In the genomic region with DNA sequence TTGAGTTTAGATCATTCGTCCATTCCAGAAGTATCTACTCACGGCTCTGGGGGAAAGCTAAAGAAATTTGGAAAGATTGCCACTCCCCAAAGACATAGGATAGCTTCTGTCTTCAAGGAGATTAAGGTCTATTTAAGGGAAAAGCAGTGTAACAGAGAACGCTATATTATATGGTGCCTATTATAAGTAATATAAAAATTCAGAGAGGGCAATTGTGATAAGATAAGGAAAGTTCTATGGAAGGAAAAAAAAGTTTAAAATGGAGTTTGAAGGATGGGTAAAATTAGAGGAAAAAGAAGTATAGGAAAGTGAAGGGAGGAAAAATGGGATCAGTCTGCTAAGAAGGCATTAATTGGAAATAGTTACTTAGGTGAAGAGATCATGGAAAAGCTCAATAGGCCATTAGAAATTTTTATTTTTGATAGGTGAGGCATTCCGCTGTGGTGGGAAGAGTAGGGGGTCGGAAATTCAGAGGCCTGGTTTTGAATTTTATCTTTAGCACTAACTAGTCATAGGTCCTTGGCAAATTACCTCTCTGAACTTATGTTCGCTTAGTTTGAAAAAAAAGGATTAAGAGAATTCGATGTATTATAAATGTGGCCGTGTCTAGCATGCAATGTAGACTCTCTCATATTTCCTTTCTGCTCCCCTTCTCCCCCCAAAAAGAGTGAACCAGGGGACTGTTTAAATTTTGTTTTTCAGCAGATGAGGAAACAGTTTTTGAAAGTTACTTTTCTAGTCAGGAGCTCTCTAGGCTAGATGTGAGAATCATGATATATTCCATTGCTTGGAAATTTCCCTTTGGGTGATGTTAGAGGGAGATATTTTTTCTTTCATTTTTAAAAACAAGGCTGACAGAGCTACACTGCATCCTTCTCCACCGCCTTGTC, we compare ENCODE assay signal across 8 cellular contexts. TPM values are rescaled to one million over a fixed set of nuclear protein-coding genes. Genes with fewer than 3 reads are reported as not detected.
DNase-seq lines count a peak whose midpoint lies in the region; ATAC-seq lines count a peak whose summit lies in the region.

No MANE protein-coding gene starts in this region.

- peaks cover 7% of the 10 kb centered on the region for H3K36me3 Mint-ChIP-seq in T-helper 2 cell treated with Interferon-gamma antibody and Interleukin-4, amounts not matched to agents 5 μg/mL and 100 μg/mL, for 36 hours (ENCODE audit: low read depth)
- H3K36me3 Mint-ChIP-seq in activated naive CD8-positive, alpha-beta T cell: peaks cover 4% of the 10 kb centered on the region
- H3K36me3 Mint-ChIP-seq in immature natural killer cell: peaks cover 0 to 4% (median 0%) of the 10 kb centered on the region in 3 donors

- H3K27me3 Mint-ChIP-seq in T-helper 2 cell treated with Interferon-gamma antibody and Interleukin-4, amounts not matched to agents 5 μg/mL and 100 μg/mL, for 36 hours (ENCODE audit: low read depth): no peaks in the 10 kb centered on the region
- no peaks in the 10 kb centered on the region for H3K27me3 Mint-ChIP-seq in activated naive CD8-positive, alpha-beta T cell
- H3K27me3 Mint-ChIP-seq in immature natural killer cell (ENCODE audit: low read depth in 3 of 3): peaks cover 5 to 11% (median 7%) of the 10 kb centered on the region in 3 donors

- H3K4me3 Mint-ChIP-seq in T-helper 2 cell treated with Interferon-gamma antibody and Interleukin-4, amounts not matched to agents 5 μg/mL and 100 μg/mL, for 36 hours: peak overlapping the region; percentile 95
- H3K4me3 Mint-ChIP-seq in activated naive CD8-positive, alpha-beta T cell: peak overlapping the region; percentile 95
- H3K4me3 Mint-ChIP-seq in immature natural killer cell: peak overlapping the region; percentile 93 to 98 (median 95)

- DNase-seq in T-helper 2 cell treated with Interferon-gamma antibody and Interleukin-4, amounts not matched to agents 5 μg/mL and 100 μg/mL, for 36 hours (ENCODE audit: low spot score): no peak
- DNase-seq in T-helper 2 cell (no peak), immature natural killer cell (no peak), substantia nigra (lab: John Stamatoyannopoulos, UW) (no peak), GDM1 (lab: John Stamatoyannopoulos, UW) (no peak)

- ATAC-seq in GM21786 (IDR thresholded peaks at IDR 0.05; ENCODE audit: unreplicated experiment) (no peak), HG02938 (IDR thresholded peaks at IDR 0.05; ENCODE audit: unreplicated experiment) (no peak)

- peaks cover 33% of the 10 kb centered on the region for H3K4me1 Mint-ChIP-seq in T-helper 2 cell treated with Interferon-gamma antibody and Interleukin-4, amounts not matched to agents 5 μg/mL and 100 μg/mL, for 36 hours (ENCODE audit: low read depth)
- peaks cover 33% of the 10 kb centered on the region for H3K4me1 Mint-ChIP-seq in activated naive CD8-positive, alpha-beta T cell (ENCODE audit: low read depth)
- peaks cover 47 to 81% of the 10 kb centered on the region in 2 donors for H3K4me1 Mint-ChIP-seq in immature natural killer cell

- peak overlapping the region; percentile 92 for H3K27ac Mint-ChIP-seq in T-helper 2 cell treated with Interferon-gamma antibody and Interleukin-4, amounts not matched to agents 5 μg/mL and 100 μg/mL, for 36 hours
- H3K27ac Mint-ChIP-seq in activated naive CD8-positive, alpha-beta T cell: peak overlapping the region; percentile 88
- peak overlapping the region; percentile 92 to 99 (median 98) for H3K27ac Mint-ChIP-seq in immature natural killer cell

- no peaks in the 10 kb centered on the region for H3K9me3 Mint-ChIP-seq in T-helper 2 cell treated with Interferon-gamma antibody and Interleukin-4, amounts not matched to agents 5 μg/mL and 100 μg/mL, for 36 hours
- no peaks in the 10 kb centered on the region for H3K9me3 Mint-ChIP-seq in activated naive CD8-positive, alpha-beta T cell (ENCODE audit: low read depth)
- H3K9me3 Mint-ChIP-seq in immature natural killer cell: no peaks in the 10 kb centered on the region

- H3K27ac ChIP-seq in substantia nigra (ENCODE audit: low read depth, low read length, poor library complexity, severe bottlenecking): peak overlapping the region; percentile 78

RNA-seq across cellular contexts. Expression of a gene that starts 0.9 kb away (rescaled TPM):
- 10 to 100 TPM; 50.3 to 98.5 (median 71.1) TPM for polyA plus RNA-seq in immature natural killer cell

RNA-seq across cellular contexts. Expression of a gene that starts 19.2 kb away (rescaled TPM):
- polyA plus RNA-seq in immature natural killer cell: under 1 TPM in 1 of 3 donors, not detected in 2; 0.39 TPM
